8 cellular contexts compared by ENCODE assay signal in the genomic region with DNA sequence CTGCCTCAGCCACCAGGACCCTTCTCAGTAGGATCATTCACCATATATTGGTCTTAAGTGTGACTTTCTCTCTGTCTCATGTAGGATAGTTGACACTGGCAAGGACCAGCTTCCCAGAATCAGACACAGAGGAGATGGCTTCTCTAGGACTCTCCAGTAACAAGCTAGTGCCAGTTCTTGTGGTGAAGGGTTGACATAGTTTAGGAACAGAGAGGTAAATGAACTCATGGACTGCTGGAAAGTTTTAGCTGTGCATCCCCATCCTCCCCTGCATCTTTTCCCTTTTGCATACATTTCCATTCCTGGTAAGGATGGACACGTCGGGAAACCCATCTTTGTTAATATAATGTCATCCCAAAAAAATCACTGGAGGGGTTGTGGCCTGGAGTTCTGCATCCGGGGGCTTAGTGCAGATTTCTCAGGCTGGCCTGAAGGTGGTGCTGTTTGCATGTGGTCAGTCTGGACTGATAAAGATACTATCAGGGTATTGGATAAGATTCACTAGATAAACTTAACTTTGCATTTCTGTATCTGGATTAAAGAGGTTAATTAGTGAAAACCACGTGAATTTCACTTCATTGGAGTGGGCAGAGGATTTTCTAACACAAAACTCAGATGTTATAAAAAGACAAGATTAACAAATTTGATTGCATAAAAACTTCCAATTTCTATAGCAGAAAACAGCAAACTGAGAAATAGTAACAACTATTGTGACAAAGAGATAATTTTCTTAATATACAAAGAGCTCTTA.
DNase-seq lines count a peak whose midpoint lies in the region; ATAC-seq and TF ChIP-seq lines count a peak whose summit lies in the region.

No MANE protein-coding gene starts in this region.

- H3K4me3 ChIP-seq in adrenal gland, result no peak overlapping the region
- H3K4me3 ChIP-seq in right atrium auricular region, result no peak overlapping the region
- no peak overlapping the region for H3K4me3 ChIP-seq in gastrocnemius medialis

- H3K36me3 Mint-ChIP-seq in H9 (ENCODE audit: insufficient read depth in 1 of 3, low read depth in 3 of 3), result no peaks in the 10 kb centered on the region

- no peak overlapping the region for H2BK5ac ChIP-seq in H9 (ENCODE audit: insufficient read length, low read length)

- no peaks in the 10 kb centered on the region for H3K79me2 ChIP-seq in H9 (ENCODE audit: insufficient read depth, low read length)

- TF ChIP-seq POLR2A in adrenal gland (IDR thresholded peaks at IDR 0.05), result no peak
- TF ChIP-seq POLR2A in gastrocnemius medialis (IDR thresholded peaks at IDR 0.05), result no peak

- no peaks in the 10 kb centered on the region for H3K9me3 ChIP-seq in H9 (ENCODE audit: control insufficient read depth, low read depth, low read length)
- no peaks in the 10 kb centered on the region for H3K9me3 ChIP-seq in adrenal gland (replicated peaks in 1 of 3)
- H3K9me3 ChIP-seq in right atrium auricular region, result no peaks in the 10 kb centered on the region
- H3K9me3 ChIP-seq in gastrocnemius medialis, result no peaks in the 10 kb centered on the region

- no peak overlapping the region for H3K23ac ChIP-seq in H9 (ENCODE audit: insufficient read length, low read depth, low read length)

- H3K27ac ChIP-seq in H9 (ENCODE audit: insufficient read length, low read depth, low read length) (no peak overlapping the region), adrenal gland (no peak overlapping the region), right atrium auricular region (no peak overlapping the region), gastrocnemius medialis (no peak overlapping the region)

- no peak overlapping the region for H2BK15ac ChIP-seq in H9 (ENCODE audit: low read depth, low read length)

- H2AK5ac ChIP-seq in H9 (ENCODE audit: insufficient read length, low read length), result no peak overlapping the region

- H3K4me1 Mint-ChIP-seq in H9, result no peaks in the 10 kb centered on the region

- in situ Hi-C loops in gastrocnemius medialis (cut with MboI; ENCODE audit: low sequenced_read_pairs in 4 of 4), result loop anchor here in 3 of 4 donors (5.0 to 25.0 kb wide), 3 partner anchors 141 to 471 kb away; a partner anchor contains a TSS

- H3K56ac ChIP-seq in H9 (ENCODE audit: insufficient read length, low read depth, low read length), result no peak overlapping the region

- ATAC-seq in gastrocnemius medialis (peak; percentile 80 to 88), GM21447 (IDR thresholded peaks at IDR 0.05; ENCODE audit: unreplicated experiment) (no peak)

- H3K27me3 Mint-ChIP-seq in H9 (ENCODE audit: low read depth), result peaks cover 11% of the 10 kb centered on the region

- H3K4me1 ChIP-seq in H9 (ENCODE audit: insufficient read depth, low read length) (no peaks in the 10 kb centered on the region), adrenal gland (replicated peaks in 1 of 2) (no peaks in the 10 kb centered on the region), right atrium auricular region (peaks cover 0 to 4% of the 10 kb centered on the region in 2 donors), gastrocnemius medialis (peaks cover 0 to 6% of the 10 kb centered on the region in 2 donors)

- no peak overlapping the region for H3K18ac ChIP-seq in H9 (ENCODE audit: insufficient read length, low read depth, low read length)

- no peak overlapping the region for H4K91ac ChIP-seq in H9 (ENCODE audit: insufficient read length, low read depth, low read length)

- no peaks in the 10 kb centered on the region for H3K27me3 ChIP-seq in H9 (ENCODE audit: insufficient read depth, low read length)
- no peaks in the 10 kb centered on the region for H3K27me3 ChIP-seq in adrenal gland
- no peaks in the 10 kb centered on the region for H3K27me3 ChIP-seq in right atrium auricular region
- no peaks in the 10 kb centered on the region for H3K27me3 ChIP-seq in gastrocnemius medialis

- H3K79me1 ChIP-seq in H9 (ENCODE audit: insufficient read depth, low read depth, low read length, poor library complexity, severe bottlenecking), result no peaks in the 10 kb centered on the region

- no peak overlapping the region for H3K4ac ChIP-seq in H9 (ENCODE audit: low read depth, low read length)

- H3K36me3 ChIP-seq in adrenal gland (replicated peaks in 1 of 2) (no peaks in the 10 kb centered on the region), right atrium auricular region (no peaks in the 10 kb centered on the region), gastrocnemius medialis (no peaks in the 10 kb centered on the region)

- peak; percentile 90 for TF ChIP-seq CTCF in H9 (conservative IDR thresholded peaks at IDR 0.05)
- TF ChIP-seq CTCF in adrenal gland (IDR thresholded peaks at IDR 0.05), result peak; percentile 70 to 89 (median 82)
- peak; percentile 72 to 84 for TF ChIP-seq CTCF in right atrium auricular region (IDR thresholded peaks at IDR 0.05)
- TF ChIP-seq CTCF in gastrocnemius medialis (IDR thresholded peaks at IDR 0.05 in 4 of 5, conservative IDR thresholded peaks at IDR 0.05 in 1 of 5), result peak; percentile 72 to 90 (median 80)

- no peak overlapping the region for H3K27ac Mint-ChIP-seq in H9

- no peak overlapping the region for H3K9ac ChIP-seq in H9 (ENCODE audit: extremely low read depth, insufficient read length, low read length)

- no peak overlapping the region for H3K14ac ChIP-seq in H9 (ENCODE audit: insufficient read depth, low read length)

- no peak overlapping the region for H3T11ph ChIP-seq in H9 (ENCODE audit: low read length)

- no peak overlapping the region for H2BK20ac ChIP-seq in H9 (ENCODE audit: low read depth, low read length, poor library complexity, severe bottlenecking)

- H2BK120ac ChIP-seq in H9 (ENCODE audit: low read depth, low read length, poor library complexity, severe bottlenecking), result no peak overlapping the region

- no peak overlapping the region for H4K8ac ChIP-seq in H9 (replicated peaks; ENCODE audit: insufficient read length, low read depth, low read length)

- no peak overlapping the region for H3K4me2 ChIP-seq in H9 (ENCODE audit: insufficient read depth, insufficient read length, low read length)

- no CpG with 5 or more reads among the region's 4 CpGs for WGBS in H9 (ENCODE audit: extremely low coverage, insufficient read length, low lambda C conversion rate)
- WGBS in adrenal gland, 4 donors, result 0 to 4% (median 3%) methylated on average over 4 of the region's 4 CpGs

- H2AFZ ChIP-seq in H9 (ENCODE audit: low read length), result no peak overlapping the region

- intact Hi-C loops in adrenal gland (cut with DNase I), result loop anchor here (5.0 to 10.0 kb wide), 2 partner anchors 141 to 268 kb away; a partner anchor contains a TSS
- intact Hi-C loops in gastrocnemius medialis (cut with DNase I; ENCODE audit: low total_unique reads), result loop anchor here (1.0 to 5.0 kb wide), 3 partner anchors 41 to 276 kb away; no protein-coding TSS in a partner anchor

- DNase-seq in CD1c-positive myeloid dendritic cell (ENCODE audit: extremely low spot score) (peak; percentile 58), H9 (no peak), SHP77 (lab: John Stamatoyannopoulos, UW) (peak; percentile 16 to 42), adrenal gland (peak in 5 of 7 donors; percentile 52 to 71 (median 61)), right atrium auricular region (ENCODE audit: low spot score) (peak; percentile 65), gastrocnemius medialis (no peak), foreskin melanocyte (no peak)

- no peak overlapping the region for H3K4me3 Mint-ChIP-seq in H9

- H4K20me1 ChIP-seq in H9 (ENCODE audit: control insufficient read depth, insufficient read depth, insufficient read length), result no peaks in the 10 kb centered on the region

- no peaks in the 10 kb centered on the region for H3K23me2 ChIP-seq in H9 (ENCODE audit: insufficient read length, low read depth, low read length, poor library complexity, severe bottlenecking)

- H4K5ac ChIP-seq in H9 (ENCODE audit: insufficient read length, low read depth, low read length), result no peak overlapping the region

- peaks cover 4 to 10% of the 10 kb centered on the region in 2 experiments for H3K9me3 Mint-ChIP-seq in H9

- H2BK12ac ChIP-seq in H9 (ENCODE audit: insufficient read length, low read depth, low read length), result no peak overlapping the region

Comparison
In these comparisons a context has a peak if more than half of its experiments do, and no peak if none do; other contexts are left out.
1. DNase-seq: peak in CD1c-positive myeloid dendritic cell (single experiment), SHP77 (2 of 2), adrenal gland (5 of 7) and right atrium auricular region (single experiment); none in H9 (single experiment), gastrocnemius medialis (0 of 2) and foreskin melanocyte (single experiment).
2. Peak in every context shown above with its lines, with median percentiles within 50 percentile points of each other: CTCF ChIP-seq.